ENCODE assay signal across 8 cellular contexts in the genomic region with DNA sequence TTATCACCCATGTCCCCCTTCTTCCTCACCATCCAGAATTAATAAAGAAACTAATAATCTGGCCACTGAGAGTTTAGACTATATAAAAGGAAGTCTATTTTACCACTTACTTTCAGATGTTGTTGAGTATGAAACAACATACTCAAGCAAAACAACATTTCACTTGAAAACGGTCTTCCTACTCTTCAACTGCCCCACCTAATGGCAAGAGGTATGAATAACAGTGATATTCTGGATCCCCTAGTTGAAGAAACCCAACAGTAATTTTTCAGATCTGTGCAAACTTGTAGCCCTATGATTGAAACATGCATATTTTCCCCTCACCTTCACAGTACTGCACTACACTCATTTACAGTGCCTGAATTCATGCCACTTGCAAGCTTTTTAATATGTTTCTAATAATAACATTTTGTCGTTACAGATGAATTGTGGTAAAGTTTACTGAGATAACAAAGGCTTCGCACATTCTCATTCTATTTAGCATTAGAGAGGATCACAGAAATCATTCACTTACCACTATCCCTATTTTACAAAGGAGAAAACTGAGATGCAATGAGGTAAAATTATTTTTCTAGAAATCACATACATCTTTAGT.
DNase-seq lines count a peak whose midpoint lies in the region; ATAC-seq lines count a peak whose summit lies in the region.

No MANE protein-coding gene starts in this region.

- H3K4me3 Mint-ChIP-seq in immature natural killer cell = no peak overlapping the region

- H3K4me1 Mint-ChIP-seq in immature natural killer cell = no peaks in the 10 kb centered on the region

- H3K27ac Mint-ChIP-seq in immature natural killer cell = no peak overlapping the region

- no peaks in the 10 kb centered on the region for H3K36me3 Mint-ChIP-seq in immature natural killer cell

- peaks cover 0 to 1% (median 0%) of the 10 kb centered on the region in 3 donors for H3K27me3 Mint-ChIP-seq in immature natural killer cell (ENCODE audit: low read depth in 3 of 3)

- DNase-seq in AG08396 (ENCODE audit: low spot score) (peak; percentile 2), RPMI7951 (ENCODE audit: low read depth) (peak; percentile 32), iPS-NIHi7 (ENCODE audit: extremely low spot score) (peak; percentile 43), immature natural killer cell (no peak)
- DNase-seq in activated CD4-positive, alpha-beta T cell treated with anti-CD3 and anti-CD28 coated beads for 1 hour = no peak
- DNase-seq in stimulated activated naive CD8-positive, alpha-beta T cell treated with anti-CD3 and anti-CD28 coated beads, Interleukin-15, Interleukin-2, amounts not matched to agents 100 U/mL and 50 U/mL, for 24 hours = no peak

- ATAC-seq in GM18511 (IDR thresholded peaks at IDR 0.05; ENCODE audit: unreplicated experiment) (peak; percentile 81), HG03196 (IDR thresholded peaks at IDR 0.05; ENCODE audit: unreplicated experiment) (peak; percentile 80)
- ATAC-seq in stimulated activated naive CD8-positive, alpha-beta T cell treated with anti-CD3 and anti-CD28 coated beads, Interleukin-15, Interleukin-2, amounts not matched to agents 100 U/mL and 50 U/mL, for 24 hours = no peak

- H3K9me3 Mint-ChIP-seq in immature natural killer cell = peaks cover 0 to 15% (median 9%) of the 10 kb centered on the region in 6 donors

Comparison
In these comparisons a context has a peak if more than half of its experiments do, and no peak if none do; other contexts are left out.
1. DNase-seq: peak in AG08396 (single experiment), RPMI7951 (single experiment) and iPS-NIHi7 (single experiment); none in immature natural killer cell (0 of 3), activated CD4-positive, alpha-beta T cell treated with anti-CD3 and anti-CD28 coated beads for 1 hour (single experiment) and stimulated activated naive CD8-positive, alpha-beta T cell treated with anti-CD3 and anti-CD28 coated beads, Interleukin-15, Interleukin-2, amounts not matched to agents 100 U/mL and 50 U/mL, for 24 hours (single experiment).